18 cellular contexts compared by ENCODE assay signal in the genomic region with DNA sequence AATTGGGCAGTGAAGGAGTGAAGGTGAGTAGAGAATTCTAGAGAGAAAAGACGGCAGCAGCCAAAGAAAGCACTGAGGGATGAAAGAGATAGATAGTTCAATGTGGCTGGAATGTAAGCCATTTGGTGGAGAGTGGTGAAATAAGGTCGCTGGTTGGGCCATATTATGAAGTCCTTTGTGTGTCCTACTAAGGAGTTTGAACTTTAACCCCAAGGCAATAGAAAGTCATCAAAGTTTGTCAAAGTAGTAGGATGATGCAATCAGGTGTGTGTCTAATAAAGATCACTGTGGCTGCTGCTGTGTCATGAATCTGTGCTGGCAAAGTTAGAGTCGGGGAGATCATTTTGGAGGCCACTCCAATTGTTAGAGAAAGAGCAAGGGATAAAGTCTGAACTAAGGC. TPM values are rescaled to one million over a fixed set of nuclear protein-coding genes. Genes with fewer than 3 reads are reported as not detected.
A peak's percentile ranks its signal among the peaks of the same experiment; 100 is the strongest.
DNase-seq lines count a peak whose midpoint lies in the region; ATAC-seq, FAIRE-seq and TF ChIP-seq lines count a peak whose summit lies in the region.
"Had no signal": no experiment of that assay in that cellular context is flagged by ENCODE, and none has a peak within 500 bp of the region (broad histone marks: within the 10 kb centered on the region; RNA-seq: fewer than 3 reads in every experiment).

No MANE protein-coding gene starts in this region.

- no TSS peak for BruUV-seq in Calu3 (replicated peaks; lab: Mats Ljungman, UMichigan)
- BruUV-seq in K562 (replicated peaks; lab: Mats Ljungman, UMichigan): no TSS peak

- H3K9me3 ChIP-seq in K562 (replicated peaks; ENCODE audit: control insufficient read depth, insufficient read depth, low read depth, low read length): no peaks in the 10 kb centered on the region
- H3K9me3 ChIP-seq in mucosa of descending colon: no peaks in the 10 kb centered on the region
- H3K9me3 ChIP-seq in endodermal cell (ENCODE audit: control insufficient read depth, low read length): no peaks in the 10 kb centered on the region

- H3K27me3 Mint-ChIP-seq in Calu3 (ENCODE audit: unreplicated experiment): no peaks in the 10 kb centered on the region
- no peaks in the 10 kb centered on the region for H3K27me3 Mint-ChIP-seq in endodermal cell (ENCODE audit: insufficient read depth)
- H3K27me3 Mint-ChIP-seq in mesothelial cell of epicardium (ENCODE audit: low read depth): no peaks in the 10 kb centered on the region

- peaks cover 30 to 33% of the 10 kb centered on the region in 2 experiments for H3K4me1 ChIP-seq in K562 (replicated peaks in 1 of 2; ENCODE audit: control insufficient read depth in 2 of 2, insufficient read depth in 2 of 2, low read length in 2 of 2)
- peaks cover 16% of the 10 kb centered on the region for H3K4me1 ChIP-seq in mucosa of descending colon (ENCODE audit: low read depth)
- H3K4me1 ChIP-seq in endodermal cell (ENCODE audit: control insufficient read depth, insufficient read depth, low read length): peaks cover 2% of the 10 kb centered on the region

- no peak overlapping the region for H2AFZ ChIP-seq in K562 (ENCODE audit: low read depth, low read length)

- H3K4me2 ChIP-seq in K562 (ENCODE audit: insufficient read depth, low read length): no peak overlapping the region

- in situ Hi-C loops in K562 (cut with MboI): no loop called here

- peaks cover 15% of the 10 kb centered on the region; the same call in 1 of the 2 replicates for H4K20me1 ChIP-seq in K562 (replicated peaks; ENCODE audit: control insufficient read depth, insufficient read depth, low read length)

- no peak overlapping the region for H3K4me3 ChIP-seq in K562
- H3K4me3 ChIP-seq in mucosa of descending colon: no peak overlapping the region
- H3K4me3 ChIP-seq in endodermal cell (ENCODE audit: low read length): no peak overlapping the region

- intact Hi-C loops in Calu3 (cut with micrococcal nuclease; ENCODE audit: unreplicated experiment) (no loop called here), K562 (cut with micrococcal nuclease) (no loop called here), mucosa of descending colon (cut with DNase I, micrococcal nuclease) (no loop called here)

- H3K27me3 ChIP-seq in K562 (ENCODE audit: control insufficient read depth in 2 of 2, insufficient read depth in 2 of 2, low read length in 2 of 2): no peaks in the 10 kb centered on the region
- no peaks in the 10 kb centered on the region for H3K27me3 ChIP-seq in endodermal cell (ENCODE audit: control insufficient read depth, insufficient read depth, low read length, poor library complexity, severe bottlenecking)

- no peaks in the 10 kb centered on the region for H3K9me3 Mint-ChIP-seq in Calu3 (ENCODE audit: low read depth, unreplicated experiment)
- H3K9me3 Mint-ChIP-seq in endodermal cell: no peaks in the 10 kb centered on the region
- H3K9me3 Mint-ChIP-seq in mesothelial cell of epicardium: no peaks in the 10 kb centered on the region
- H3K9me3 Mint-ChIP-seq: activated naive CD4-positive, alpha-beta T cell treated with anti-CD3 and anti-CD28 coated beads for 36 hours; T-helper 2 cell treated with Interferon-gamma antibody and Interleukin-4, amounts not matched to agents 5 μg/mL and 100 μg/mL, for 36 hours had no signal

- POLR2A ChIA-PET in K562 (lab: Yijun Ruan, JAX): interaction anchor here (1.2 to 2.2 kb wide), 3 partner anchors 8 to 11 kb away, joined by 4 to 11 read pairs (median 9); no protein-coding TSS in a partner anchor

- no peaks in the 10 kb centered on the region for H3K9me1 ChIP-seq in K562 (ENCODE audit: control insufficient read depth, insufficient read depth, low read length)

- TF ChIP-seq POLR2A in K562 (conservative IDR thresholded peaks at IDR 0.05): no peak

- no peak overlapping the region for H3K9ac ChIP-seq in K562 (ENCODE audit: insufficient read depth in 1 of 2, low read depth in 2 of 2, low read length in 2 of 2)
- no peak overlapping the region for H3K9ac ChIP-seq in endodermal cell (ENCODE audit: extremely low read depth, low read length, poor library complexity, severe bottlenecking)

- H3K36me3 ChIP-seq in K562 (ENCODE audit: control insufficient read depth, insufficient read depth, low read length): peaks cover 8% of the 10 kb centered on the region; the same call in 2 of the 3 replicates
- H3K36me3 ChIP-seq in mucosa of descending colon (ENCODE audit: low read depth): no peaks in the 10 kb centered on the region
- peaks cover 5% of the 10 kb centered on the region for H3K36me3 ChIP-seq in endodermal cell (ENCODE audit: control insufficient read depth, insufficient read depth, low read length)

- TF ChIP-seq CTCF in Calu3 (IDR thresholded peaks at IDR 0.05; ENCODE audit: unreplicated experiment) (no peak), K562 (IDR thresholded peaks at IDR 0.05 in 2 of 3, conservative IDR thresholded peaks at IDR 0.05 in 1 of 3; ENCODE audit: insufficient read depth in 2 of 3, low read depth in 1 of 3, low read length in 3 of 3) (no peak), mucosa of descending colon (IDR thresholded peaks at IDR 0.05) (no peak), endodermal cell (conservative IDR thresholded peaks at IDR 0.05) (no peak), mesothelial cell of epicardium (IDR thresholded peaks at IDR 0.05; ENCODE audit: unreplicated experiment) (no peak)

- H3K27ac ChIP-seq in K562 (ENCODE audit: extremely low read depth, low read depth, low read length) (no peak overlapping the region), endodermal cell (ENCODE audit: low read depth, low read length) (no peak overlapping the region)

- FAIRE-seq in K562 (lab: Jason Lieb, UNC): peak; percentile 52
- FAIRE-seq: urothelium cell line had no signal

- H3K79me2 ChIP-seq in K562 (ENCODE audit: control insufficient read depth, insufficient read depth, low read length): peaks cover 68% of the 10 kb centered on the region

- WGBS in K562 (ENCODE audit: insufficient coverage, low coverage, missing lambda C conversion rate): 23% methylated on average over 3 of the region's 3 CpGs
- 91 to 92% methylated on average over 3 of the region's 3 CpGs for WGBS in endodermal cell (ENCODE audit: insufficient coverage in 1 of 2, insufficient read length in 1 of 2), 2 experiments

- H3K27ac Mint-ChIP-seq in Calu3 (ENCODE audit: unreplicated experiment) (peak overlapping the region; percentile 73), endodermal cell (no peak overlapping the region), mesothelial cell of epicardium (no peak overlapping the region)
- H3K27ac Mint-ChIP-seq: activated naive CD4-positive, alpha-beta T cell treated with anti-CD3 and anti-CD28 coated beads for 36 hours; T-helper 2 cell treated with Interferon-gamma antibody and Interleukin-4, amounts not matched to agents 5 μg/mL and 100 μg/mL, for 36 hours had no signal

- ATAC-seq in K562 (peak; percentile 64), mucosa of descending colon (peak; percentile 84)
- ATAC-seq: Right ventricle myocardium inferior had no signal

- DNase-seq in Calu3 (no peak), LoVo (ENCODE audit: low spot score) (peak; percentile 55), K562 (ENCODE audit: extremely low read depth in 1 of 4, low spot score in 3 of 4) (peak in 1 of 4 experiments; percentile 25), mucosa of descending colon (no peak), endodermal cell (no peak), NCI-H345 treated with DMSO at 0.1 percent for 48 hours (lab: John Stamatoyannopoulos, UW; ENCODE audit: unreplicated experiment) (no peak), mesothelial cell of epicardium (ENCODE audit: low spot score in 2 of 2, unreplicated experiment in 2 of 2) (no peak), occipital lobe (lab: John Stamatoyannopoulos, UW) (no peak)
- DNase-seq: activated CD8-positive, alpha-beta memory T cell treated with anti-CD3 and anti-CD28 coated beads for 24 hours; activated naive CD4-positive, alpha-beta T cell treated with anti-CD3 and anti-CD28 coated beads for 36 hours; C1 segment of cervical spinal cord; head of caudate nucleus; NCI-H146; NCI-H69; retina had no signal

- H3K36me3 Mint-ChIP-seq in Calu3 (ENCODE audit: insufficient read depth, unreplicated experiment) (peaks cover 4% of the 10 kb centered on the region), endodermal cell (ENCODE audit: low read depth) (peaks cover 7% of the 10 kb centered on the region), mesothelial cell of epicardium (peaks cover 6% of the 10 kb centered on the region)

- H3K4me1 Mint-ChIP-seq in Calu3 (ENCODE audit: low read depth, unreplicated experiment): peaks cover 48% of the 10 kb centered on the region
- peaks cover 3% of the 10 kb centered on the region for H3K4me1 Mint-ChIP-seq in endodermal cell
- H3K4me1 Mint-ChIP-seq in mesothelial cell of epicardium: peaks cover 9% of the 10 kb centered on the region

- TF ChIP-seq RAD21 in K562 (CRISPR knock-in tag; conservative IDR thresholded peaks at IDR 0.05 in 1 of 2, IDR thresholded peaks at IDR 0.05 in 1 of 2): 0 out of 4 replicates have a peak, but pooled peaks of 1 of the 2 experiments have one; percentile 13

- CTCF ChIA-PET in Calu3 (lab: Charles Lee) (interaction anchor here (0.7 kb wide), 1 partner anchor 9 kb away, joined by 3 read pairs; no protein-coding TSS in a partner anchor), K562 (lab: Yijun Ruan, JAX; ENCODE audit: low intra/inter-chr PET ratio) (no interaction called here)

- H3K4me3 Mint-ChIP-seq in Calu3 (ENCODE audit: low read depth, unreplicated experiment) (peak overlapping the region; percentile 0), endodermal cell (no peak overlapping the region), mesothelial cell of epicardium (no peak overlapping the region)
- H3K4me3 Mint-ChIP-seq: activated naive CD4-positive, alpha-beta T cell treated with anti-CD3 and anti-CD28 coated beads for 36 hours; T-helper 2 cell treated with Interferon-gamma antibody and Interleukin-4, amounts not matched to agents 5 μg/mL and 100 μg/mL, for 36 hours had no signal

- peak; percentile 54; the same call in 1 of the 2 replicates for TF ChIP-seq EP300 in K562 (IDR thresholded peaks at IDR 0.05; ENCODE audit: low read length)

RNA-seq across cellular contexts. Expression of a gene that starts 18.7 kb away (rescaled TPM):
- 51.7 and 52.3 TPM in 2 replicates for total RNA-seq in Calu3 (2022)
- total RNA-seq in K562 (2011; cell fraction: chromatin; rRNA removed; ENCODE audit: low replicate concordance): 158 and 240 TPM in 2 replicates
- 142 and 158 TPM in 2 replicates for total RNA-seq in K562 (2011; cell fraction: nucleolus; rRNA removed)
- 145 and 161 TPM in 2 replicates for total RNA-seq in K562 (2011; cell fraction: nucleoplasm; rRNA removed)
- 20.5 and 22.9 TPM in 2 replicates for total RNA-seq in K562 (2014; rRNA removed)
- total RNA-seq in K562 (2014; rRNA removed; fragmentation: Illumina TruSeq; extraction: Trizol): 16.9 and 17.9 TPM in 2 replicates
- total RNA-seq in K562 (2015; rRNA removed; fragmentation: Illumina TruSeq; extraction: Trizol): 17.1 and 18.0 TPM in 2 replicates
- 30.9 and 32.4 TPM in 2 replicates for total RNA-seq in K562 (2021)
- 52.9 and 63.4 TPM in 2 replicates for polyA plus RNA-seq in K562 (2011; rRNA removed)
- 47.7 and 51.1 TPM in 2 replicates for polyA plus RNA-seq in K562 (2011; cell fraction: cytosol; rRNA removed)
- 109 and 124 TPM in 2 replicates for polyA plus RNA-seq in K562 (2011; cell fraction: nucleus; rRNA removed)
- 25.9 and 41.7 TPM in 2 replicates for polyA plus RNA-seq in K562 (2012)
- polyA plus RNA-seq in K562 (2014; fragmentation: Illumina TruSeq; extraction: Trizol): 30.6 and 32.0 TPM in 2 replicates
- 10 to 100 TPM in 1 of 2 experiments, 1 to 10 TPM in 1; 8.0 to 11.4 TPM for polyA plus RNA-seq in K562 (2014; fragmentation: Nextera tagmentation; extraction: Ambion mirVana)
- polyA plus RNA-seq in K562 (2014; rRNA removed): 25.8 and 33.5 TPM in 2 replicates
- 84.5 and 88.1 TPM in 2 replicates for polyA minus RNA-seq in K562 (2011; rRNA and poly(A)+ RNA removed)
- polyA minus RNA-seq in K562 (2011; cell fraction: cytosol; rRNA and poly(A)+ RNA removed): 23.1 and 35.7 TPM in 2 replicates
- polyA minus RNA-seq in K562 (2011; cell fraction: nucleus; rRNA and poly(A)+ RNA removed): 42.8 and 64.2 TPM in 2 replicates
- 10 to 100 TPM; 37.0 to 41.0 (median 37.4) TPM for total RNA-seq in mucosa of descending colon
- 10 to 100 TPM; 50.9 to 52.2 TPM for total RNA-seq in endodermal cell
- polyA plus RNA-seq in endodermal cell (2013, experiment 1 of 2): 37.7 TPM
- polyA plus RNA-seq in endodermal cell (2013, experiment 2 of 2): 31.3 TPM
- 48.3 to 55.4 TPM (median 52.2 TPM) in 3 replicates for total RNA-seq in mesothelial cell of epicardium
- 16.4 TPM for total RNA-seq in occipital lobe

RNA-seq across cellular contexts. Expression of a gene that starts 19.1 kb away (rescaled TPM):
- 18.5 and 20.4 TPM in 2 replicates for total RNA-seq in Calu3 (2022)
- 66.4 and 79.0 TPM in 2 replicates for total RNA-seq in K562 (2011; cell fraction: chromatin; rRNA removed; ENCODE audit: low replicate concordance)
- 40.9 and 41.0 TPM in 2 replicates for total RNA-seq in K562 (2011; cell fraction: nucleolus; rRNA removed)
- total RNA-seq in K562 (2011; cell fraction: nucleoplasm; rRNA removed): 48.5 and 50.4 TPM in 2 replicates
- total RNA-seq in K562 (2014; rRNA removed): 6.8 and 8.2 TPM in 2 replicates
- 9.8 and 11.0 TPM in 2 replicates for total RNA-seq in K562 (2014; rRNA removed; fragmentation: Illumina TruSeq; extraction: Trizol)
- 7.7 and 11.4 TPM in 2 replicates for total RNA-seq in K562 (2015; rRNA removed; fragmentation: Illumina TruSeq; extraction: Trizol)
- total RNA-seq in K562 (2021): 7.8 and 9.5 TPM in 2 replicates
- polyA plus RNA-seq in K562 (2011; rRNA removed): 9.7 and 10.2 TPM in 2 replicates
- polyA plus RNA-seq in K562 (2011; cell fraction: cytosol; rRNA removed): 5.2 and 8.8 TPM in 2 replicates
- polyA plus RNA-seq in K562 (2011; cell fraction: nucleus; rRNA removed): 22.9 and 23.3 TPM in 2 replicates
- polyA plus RNA-seq in K562 (2012): 5.6 and 6.2 TPM in 2 replicates
- polyA plus RNA-seq in K562 (2014; fragmentation: Illumina TruSeq; extraction: Trizol): 6.4 and 6.8 TPM in 2 replicates
- polyA plus RNA-seq in K562 (2014; fragmentation: Nextera tagmentation; extraction: Ambion mirVana): 10 to 100 TPM in 1 of 2 experiments, 1 to 10 TPM in 1; 9.7 to 11.3 TPM
- 11.1 and 11.5 TPM in 2 replicates for polyA plus RNA-seq in K562 (2014; rRNA removed)
- 20.9 and 21.6 TPM in 2 replicates for polyA minus RNA-seq in K562 (2011; rRNA and poly(A)+ RNA removed)
- 2.3 and 6.0 TPM in 2 replicates for polyA minus RNA-seq in K562 (2011; cell fraction: cytosol; rRNA and poly(A)+ RNA removed)
- polyA minus RNA-seq in K562 (2011; cell fraction: nucleus; rRNA and poly(A)+ RNA removed): 41.5 and 55.6 TPM in 2 replicates
- 10 to 100 TPM; 11.7 to 18.0 (median 12.7) TPM for total RNA-seq in mucosa of descending colon
- total RNA-seq in endodermal cell: 10 to 100 TPM; 11.4 to 15.2 TPM
- polyA plus RNA-seq in endodermal cell (2013, experiment 1 of 2): 7.3 TPM
- polyA plus RNA-seq in endodermal cell (2013, experiment 2 of 2): 7.4 TPM
- 14.3 to 16.8 TPM (median 14.6 TPM) in 3 replicates for total RNA-seq in mesothelial cell of epicardium
- total RNA-seq in occipital lobe: 6.2 TPM

RNA-seq across cellular contexts. Expression of a gene that starts 51.2 kb away (rescaled TPM):
- total RNA-seq in Calu3 (2022) (12.4 and 13.2 TPM in 2 replicates), K562 (2014; rRNA removed) (2.1 and 2.9 TPM in 2 replicates), K562 (2014; rRNA removed; fragmentation: Illumina TruSeq; extraction: Trizol) (2.7 and 3.2 TPM in 2 replicates), K562 (2015; rRNA removed; fragmentation: Illumina TruSeq; extraction: Trizol) (3.2 and 3.5 TPM in 2 replicates), K562 (2021) (5.2 and 9.4 TPM in 2 replicates), mucosa of descending colon (10 to 100 TPM in 2 of 3 donors, 1 to 10 TPM in 1; 7.6 to 14.5 (median 13.7) TPM), endodermal cell (10 to 100 TPM; 10.8 to 13.0 TPM), mesothelial cell of epicardium (18.4 to 20.9 TPM (median 18.6 TPM) in 3 replicates), occipital lobe (2.7 TPM)
- total RNA-seq in K562 (2011; cell fraction: chromatin; rRNA removed; ENCODE audit: low replicate concordance): 50.1 and 71.5 TPM in 2 replicates
- total RNA-seq in K562 (2011; cell fraction: nucleolus; rRNA removed): 32.2 and 35.4 TPM in 2 replicates
- total RNA-seq in K562 (2011; cell fraction: nucleoplasm; rRNA removed): 35.9 and 50.0 TPM in 2 replicates
- polyA plus RNA-seq in K562 (2011; rRNA removed) (6.4 and 10.7 TPM in 2 replicates), K562 (2014; fragmentation: Illumina TruSeq; extraction: Trizol) (6.1 TPM in 2 replicates), K562 (2014; fragmentation: Nextera tagmentation; extraction: Ambion mirVana) (under 1 TPM; 0.34 to 0.35 TPM), K562 (2014; rRNA removed) (6.3 and 7.2 TPM in 2 replicates)
- 9.9 and 10.0 TPM in 2 replicates for polyA plus RNA-seq in K562 (2011; cell fraction: cytosol; rRNA removed)
- polyA plus RNA-seq in K562 (2011; cell fraction: nucleus; rRNA removed): 56.7 and 61.5 TPM in 2 replicates
- 5.7 and 12.3 TPM in 2 replicates for polyA plus RNA-seq in K562 (2012)
- polyA minus RNA-seq in K562 (2011; rRNA and poly(A)+ RNA removed): 9.5 and 10.0 TPM in 2 replicates
- polyA minus RNA-seq in K562 (2011; cell fraction: cytosol; rRNA and poly(A)+ RNA removed): 2.2 and 3.4 TPM in 2 replicates
- 11.3 and 13.7 TPM in 2 replicates for polyA minus RNA-seq in K562 (2011; cell fraction: nucleus; rRNA and poly(A)+ RNA removed)
- 7.2 TPM for polyA plus RNA-seq in endodermal cell (2013, experiment 1 of 2)
- polyA plus RNA-seq in endodermal cell (2013, experiment 2 of 2): 7.8 TPM
